ENCODE assay signal across 8 cellular contexts in the genomic region with DNA sequence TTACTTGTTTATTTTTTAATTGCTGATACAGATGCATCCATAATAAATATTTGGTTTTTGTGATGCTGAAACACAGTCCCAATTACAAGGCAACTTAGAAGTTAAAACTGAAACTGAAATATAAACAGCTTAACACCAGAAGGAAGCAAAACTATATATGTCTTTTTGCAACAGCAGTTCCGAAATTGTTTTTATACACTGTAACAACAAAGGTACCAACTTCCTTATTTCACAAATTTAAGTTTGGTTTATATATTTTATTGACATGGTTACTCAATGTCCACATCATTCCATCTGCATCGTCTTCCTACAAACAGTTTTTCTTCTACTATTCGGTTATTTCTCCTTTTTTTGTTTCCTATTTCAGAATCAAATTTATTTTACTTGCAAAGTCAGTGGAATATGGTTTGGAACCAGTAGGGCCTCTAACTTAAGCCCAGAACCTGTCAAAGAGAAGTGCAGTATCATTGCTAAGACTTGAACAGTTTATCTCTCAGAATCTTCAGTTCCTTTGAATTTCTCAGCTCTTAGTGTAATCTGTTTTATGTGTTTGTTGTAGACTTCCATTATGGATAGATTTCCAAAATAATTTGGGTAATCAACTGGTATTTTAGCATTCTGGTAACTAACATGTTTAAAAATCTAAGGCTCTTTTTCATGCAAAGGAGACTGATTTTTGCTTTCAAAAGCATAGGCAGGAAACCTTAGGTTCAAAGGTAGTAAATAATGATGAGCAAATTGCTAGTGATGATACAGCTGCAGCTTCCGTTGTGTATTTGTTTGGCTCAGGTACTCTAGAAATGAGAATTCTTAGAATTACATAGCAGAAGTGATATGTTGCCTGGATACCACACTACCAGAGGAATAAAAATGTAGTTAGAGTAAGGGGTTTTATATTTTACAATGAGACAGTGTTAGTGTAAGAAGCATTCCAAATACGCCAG. TPM values are rescaled to one million over a fixed set of nuclear protein-coding genes. Genes with fewer than 3 reads are reported as not detected.
DNase-seq lines count a peak whose midpoint lies in the region; ATAC-seq and FAIRE-seq lines count a peak whose summit lies in the region.

No MANE protein-coding gene starts in this region.

- peaks cover 91% of the 10 kb centered on the region for H3F3A ChIP-seq in GM23248 (ENCODE audit: insufficient read depth)

- no peak overlapping the region for H3K4me2 ChIP-seq in GM23248 (ENCODE audit: unreplicated experiment)

- peaks cover 58% of the 10 kb centered on the region for H3K36me3 ChIP-seq in GM23248 (ENCODE audit: low read depth)

- peak; percentile 79 for FAIRE-seq in islet of Langerhans (lab: Jason Lieb, UNC)

- H3K27me3 ChIP-seq in GM23248 (replicated peaks; ENCODE audit: insufficient read depth), result no peaks in the 10 kb centered on the region

- H4K20me1 ChIP-seq in GM23248 (ENCODE audit: insufficient read depth), result no peaks in the 10 kb centered on the region

- peak overlapping the region; percentile 1; the same call in 1 of the 2 replicates for H3K9ac ChIP-seq in GM23248

- ATAC-seq in GM18511 (IDR thresholded peaks at IDR 0.05; ENCODE audit: unreplicated experiment), result peak; percentile 63

- peaks cover 70% of the 10 kb centered on the region for H3K79me2 ChIP-seq in GM23248 (ENCODE audit: insufficient read depth)

- no peak for DNase-seq in GM23248
- DNase-seq in MV-4-11 (lab: John Stamatoyannopoulos, UW), result peak; percentile 80
- DNase-seq in SKM-1 (lab: John Stamatoyannopoulos, UW; ENCODE audit: unreplicated experiment), result no peak
- no peak for DNase-seq in stimulated activated CD4-positive, alpha-beta T cell treated with anti-CD3 and anti-CD28 coated beads, Interleukin-4, amount 100 ng/mL, for 1 hour
- no peak for DNase-seq in HuH-7 (ENCODE audit: low spot score)
- no peak for DNase-seq in AG20443 (ENCODE audit: low spot score)

- in situ Hi-C loops in GM23248 (cut with MboI), result no loop called here

- H3K4me3 ChIP-seq in GM23248, result no peak overlapping the region

- peak overlapping the region; percentile 32 for H3K27ac ChIP-seq in GM23248

- peaks cover 25% of the 10 kb centered on the region for H3K4me1 ChIP-seq in GM23248 (ENCODE audit: insufficient read depth)

- WGBS in GM23248 (ENCODE audit: low coverage in 1 of 2, low lambda C conversion rate in 2 of 2, missing lambda C conversion rate in 2 of 2), 2 experiments, result 66 to 74% methylated on average over 5 of the region's 5 CpGs

- no peaks in the 10 kb centered on the region for H3K9me3 ChIP-seq in GM23248 (ENCODE audit: low read depth)

- H2AFZ ChIP-seq in GM23248, result no peak overlapping the region

- no peaks in the 10 kb centered on the region for H3K9me2 ChIP-seq in GM23248 (ENCODE audit: insufficient read depth)

RNA-seq across cellular contexts. Expression of a gene that starts 8.2 kb away (rescaled TPM):
- total RNA-seq in GM23248 (2014; rRNA removed; shearing (Covaris generic)), result 2,043 and 2,414 TPM in 2 replicates
- polyA plus RNA-seq in GM23248 (2016; fragmentation: Nextera tagmentation; extraction: Ambion mirVana), result 708 and 741 TPM in 2 replicates
